ENCODE assay signal across 26 cellular contexts in genomic region chr14:75976838-75977237, GRCh38. TPM values are rescaled to one million over a fixed set of nuclear protein-coding genes. Genes with fewer than 3 reads are reported as not detected.
DNase-seq lines count a peak whose midpoint lies in the region; ATAC-seq and TF ChIP-seq lines count a peak whose summit lies in the region.
"Had no signal": no experiment of that assay in that cellular context is flagged by ENCODE, and none has a peak within 500 bp of the region (broad histone marks: within the 10 kb centered on the region; RNA-seq: fewer than 3 reads in every experiment).

No MANE protein-coding gene starts in this region.

- H3K9me3 Mint-ChIP-seq in GM23338: no peaks in the 10 kb centered on the region; the same call in 2 of the 3 replicates
- H3K9me3 Mint-ChIP-seq in activated T-helper 1 cell treated with anti-CD3 and anti-CD28 coated beads, Interleukin-12 subunit alpha, Interleukin-12 subunit beta, Interleukin-2, Interleukin-4 antibody, amounts not matched to agents 30 ng/mL and 10 ng/mL and 1 ng/mL, durations not matched to agents 14 hours and 24 hours and 36 hours: no peaks in the 10 kb centered on the region
- H3K9me3 Mint-ChIP-seq: neural crest cell had no signal

- peaks cover 13% of the 10 kb centered on the region for H3K27me3 Mint-ChIP-seq in GM23338 (ENCODE audit: insufficient read depth, low read depth, poor library complexity)
- no peaks in the 10 kb centered on the region for H3K27me3 Mint-ChIP-seq in activated T-helper 1 cell treated with anti-CD3 and anti-CD28 coated beads, Interleukin-12 subunit alpha, Interleukin-12 subunit beta, Interleukin-2, Interleukin-4 antibody, amounts not matched to agents 30 ng/mL and 10 ng/mL and 1 ng/mL, durations not matched to agents 14 hours and 24 hours and 36 hours (ENCODE audit: insufficient read depth)
- H3K27me3 Mint-ChIP-seq: activated naive CD8-positive, alpha-beta T cell had no signal

- H3K4me1 Mint-ChIP-seq in GM23338: peaks cover 49% of the 10 kb centered on the region
- peaks cover 34% of the 10 kb centered on the region for H3K4me1 Mint-ChIP-seq in activated T-helper 1 cell treated with anti-CD3 and anti-CD28 coated beads, Interleukin-12 subunit alpha, Interleukin-12 subunit beta, Interleukin-2, Interleukin-4 antibody, amounts not matched to agents 30 ng/mL and 10 ng/mL and 1 ng/mL, durations not matched to agents 14 hours and 24 hours and 36 hours (ENCODE audit: low read depth)

- H3K4me3 Mint-ChIP-seq in GM23338: peak overlapping the region; percentile 32; the same call in 2 of the 3 replicates
- no peak overlapping the region for H3K4me3 Mint-ChIP-seq in activated T-helper 1 cell treated with anti-CD3 and anti-CD28 coated beads, Interleukin-12 subunit alpha, Interleukin-12 subunit beta, Interleukin-2, Interleukin-4 antibody, amounts not matched to agents 30 ng/mL and 10 ng/mL and 1 ng/mL, durations not matched to agents 14 hours and 24 hours and 36 hours
- H3K4me3 Mint-ChIP-seq: activated naive CD8-positive, alpha-beta T cell; neural crest cell had no signal

- H3K4me2 ChIP-seq in GM23338: peak overlapping the region; percentile 46; the same call in 1 of the 2 replicates
- peak overlapping the region; percentile 91 for H3K4me2 ChIP-seq in hepatocyte

- H3F3A ChIP-seq in GM23338 (replicated peaks; ENCODE audit: low read depth): no peaks in the 10 kb centered on the region

- WGBS in hepatocyte (ENCODE audit: low lambda C conversion rate, missing lambda C conversion rate): 55% methylated on average over 4 of the region's 4 CpGs

- H3K36me3 Mint-ChIP-seq in GM23338 (ENCODE audit: low read depth): no peaks in the 10 kb centered on the region
- H3K36me3 Mint-ChIP-seq in activated T-helper 1 cell treated with anti-CD3 and anti-CD28 coated beads, Interleukin-12 subunit alpha, Interleukin-12 subunit beta, Interleukin-2, Interleukin-4 antibody, amounts not matched to agents 30 ng/mL and 10 ng/mL and 1 ng/mL, durations not matched to agents 14 hours and 24 hours and 36 hours (ENCODE audit: low read depth): no peaks in the 10 kb centered on the region
- H3K36me3 Mint-ChIP-seq: activated naive CD8-positive, alpha-beta T cell had no signal

- no peak for ATAC-seq in GM23338
- ATAC-seq: esophagus mucosa; gastroesophageal sphincter; HepG2; psoas muscle; stimulated activated naive CD8-positive, alpha-beta T cell treated with anti-CD3 and anti-CD28 coated beads, Interleukin-15, Interleukin-2, amounts not matched to agents 100 U/mL and 50 U/mL, for 24 hours had no signal

- H3K4me3 ChIP-seq in GM23338 (no peak overlapping the region), hepatocyte (no peak overlapping the region)
- H3K4me3 ChIP-seq: gastroesophageal sphincter, Peyer's patch, psoas muscle, skin epidermis, tibial artery had no signal

- no peak overlapping the region; the same call in 1 of the 2 replicates for H3K27ac Mint-ChIP-seq in GM23338
- H3K27ac Mint-ChIP-seq in activated T-helper 1 cell treated with anti-CD3 and anti-CD28 coated beads, Interleukin-12 subunit alpha, Interleukin-12 subunit beta, Interleukin-2, Interleukin-4 antibody, amounts not matched to agents 30 ng/mL and 10 ng/mL and 1 ng/mL, durations not matched to agents 14 hours and 24 hours and 36 hours: no peak overlapping the region
- H3K27ac Mint-ChIP-seq: activated naive CD8-positive, alpha-beta T cell had no signal

- H4K20me1 ChIP-seq in GM23338 (replicated peaks; ENCODE audit: insufficient read depth) (no peaks in the 10 kb centered on the region; the same call in 1 of the 2 replicates), hepatocyte (ENCODE audit: insufficient read depth, poor library complexity, severe bottlenecking) (no peaks in the 10 kb centered on the region)

- H3K9me2 ChIP-seq in GM23338 (ENCODE audit: insufficient read depth) (no peaks in the 10 kb centered on the region), hepatocyte (replicated peaks; ENCODE audit: insufficient read depth) (no peaks in the 10 kb centered on the region)

- DNase-seq in GM23338 (ENCODE audit: low spot score) (peak; percentile 29), OCI-M1 (lab: John Stamatoyannopoulos, UW) (peak; percentile 2), hepatocyte (ENCODE audit: low spot score) (no peak), superior temporal gyrus (ENCODE audit: extremely low spot score) (peak; percentile 45), NCI-H146 treated with DMSO at 0.1 percent for 48 hours (lab: John Stamatoyannopoulos, UW; ENCODE audit: unreplicated experiment) (no peak), mucosa of gallbladder (ENCODE audit: low spot score) (no peak)
- no peak for DNase-seq in activated T-helper 1 cell treated with anti-CD3 and anti-CD28 coated beads, Interleukin-12 subunit alpha, Interleukin-12 subunit beta, Interleukin-2, Interleukin-4 antibody, amounts not matched to agents 30 ng/mL and 10 ng/mL and 1 ng/mL, durations not matched to agents 14 hours and 24 hours and 36 hours (ENCODE audit: low spot score)
- DNase-seq: activated CD4-positive, CD25-positive, alpha-beta regulatory T cell treated with anti-CD3 and anti-CD28 coated beads, Interleukin-2, amount 50 U/mL, for 72 hours; activated CD8-positive, alpha-beta memory T cell treated with anti-CD3 and anti-CD28 coated beads for 24 hours; AML-193; Caco-2; cerebellar nuclear complex; DND-41; effector CD8-positive, alpha-beta T cell; NCI-H1417; Peyer's patch; psoas muscle; stimulated activated naive CD8-positive, alpha-beta T cell treated with anti-CD3 and anti-CD28 coated beads, Interleukin-15, Interleukin-2, amounts not matched to agents 100 U/mL and 50 U/mL, for 24 hours; T-helper 9 cell; tibial artery had no signal

- H2AFZ ChIP-seq in GM23338: 0 out of 2 replicates have a peak overlapping the region, but pooled peaks have one; percentile 14
- H2AFZ ChIP-seq in hepatocyte: no peak overlapping the region

- H3K27me3 ChIP-seq in GM23338 (ENCODE audit: insufficient read depth) (peaks cover 13% of the 10 kb centered on the region), hepatocyte (no peaks in the 10 kb centered on the region)
- H3K27me3 ChIP-seq: gastroesophageal sphincter, Peyer's patch, tibial artery had no signal

- H3K27ac ChIP-seq in GM23338 (ENCODE audit: low read depth) (no peak overlapping the region), hepatocyte (peak overlapping the region; percentile 14)
- H3K27ac ChIP-seq: Peyer's patch, psoas muscle had no signal

- H3K36me3 ChIP-seq in GM23338 (ENCODE audit: insufficient read depth) (no peaks in the 10 kb centered on the region), hepatocyte (replicated peaks; ENCODE audit: insufficient read depth, low read depth) (no peaks in the 10 kb centered on the region)
- H3K36me3 ChIP-seq: Peyer's patch had no signal

- H3K4me1 ChIP-seq in GM23338 (ENCODE audit: insufficient read depth) (peaks cover 35% of the 10 kb centered on the region), hepatocyte (ENCODE audit: insufficient read depth) (peaks cover 20% of the 10 kb centered on the region)

- intact Hi-C loops in activated T-helper 1 cell treated with anti-CD3 and anti-CD28 coated beads, Interleukin-12 subunit alpha, Interleukin-12 subunit beta, Interleukin-2, Interleukin-4 antibody, amounts not matched to agents 30 ng/mL and 10 ng/mL and 1 ng/mL, durations not matched to agents 14 hours and 24 hours and 36 hours (cut with micrococcal nuclease): no loop called here

- peak in 1 of 2 experiments; percentile 54; a peak in 2 of 4 replicates for TF ChIP-seq CTCF in GM23338 (conservative IDR thresholded peaks at IDR 0.05; ENCODE audit: low read depth in 2 of 2)
- TF ChIP-seq CTCF in hepatocyte (IDR thresholded peaks at IDR 0.05; ENCODE audit: poor library complexity): no peak

- H3K79me2 ChIP-seq in GM23338 (replicated peaks; ENCODE audit: insufficient read depth) (no peaks in the 10 kb centered on the region), hepatocyte (peaks cover 38% of the 10 kb centered on the region)

- no peaks in the 10 kb centered on the region for H3K9me3 ChIP-seq in hepatocyte (ENCODE audit: low read depth)
- H3K9me3 ChIP-seq: Caco-2, gastroesophageal sphincter, Peyer's patch, psoas muscle, tibial artery had no signal

TF ChIP-seq in GM23338, 12 proteins besides CTCF, POLR2A, EP300 and RAD21 (continues in another document):
- no peak for TF ChIP-seq POLR2AphosphoS5 (IDR thresholded peaks at IDR 0.05; ENCODE audit: low read depth)
- no peak for TF ChIP-seq EZH2phosphoT487 (IDR thresholded peaks at IDR 0.05; ENCODE audit: unreplicated experiment)
- no peak for TF ChIP-seq ZNF114 (CRISPR knock-in tag; IDR thresholded peaks at IDR 0.05)
- TF ChIP-seq JUNB (IDR thresholded peaks at IDR 0.05; ENCODE audit: unreplicated experiment): no peak
- TF ChIP-seq ETS1 (IDR thresholded peaks at IDR 0.05): no peak
- no peak for TF ChIP-seq EZH2 (IDR thresholded peaks at IDR 0.05; ENCODE audit: low read depth, unreplicated experiment)
- no peak for TF ChIP-seq STAT1 (IDR thresholded peaks at IDR 0.05; ENCODE audit: unreplicated experiment)
- TF ChIP-seq CREB1 (CRISPR knock-in tag; IDR thresholded peaks at IDR 0.05; ENCODE audit: low read depth): no peak

RNA-seq across cellular contexts. Expression of gene TGFB3, which starts 5.0 kb away (rescaled TPM):
- 0.17 and 0.35 TPM in 2 replicates for total RNA-seq in GM23338 (2014; rRNA removed; shearing (Covaris generic))
- polyA plus RNA-seq in GM23338 (2016; fragmentation: Nextera tagmentation; extraction: Ambion mirVana) (0.50 and 0.87 TPM in 2 replicates), hepatocyte (23.1 and 26.0 TPM in 2 replicates)
- total RNA-seq in hepatocyte (26.2 and 30.5 TPM in 2 replicates), mucosa of gallbladder (57.9 TPM)
- 2.2 and 3.0 TPM in 2 replicates for total RNA-seq in activated T-helper 1 cell treated with anti-CD3 and anti-CD28 coated beads, Interleukin-12 subunit alpha, Interleukin-12 subunit beta, Interleukin-2, Interleukin-4 antibody, amounts not matched to agents 30 ng/mL and 10 ng/mL and 1 ng/mL, durations not matched to agents 14 hours and 24 hours and 36 hours

RNA-seq across cellular contexts. Expression of gene IFT43, which starts 8.7 kb away (rescaled TPM):
- total RNA-seq in GM23338 (2014; rRNA removed; shearing (Covaris generic)): 17.5 and 21.5 TPM in 2 replicates
- polyA plus RNA-seq in GM23338 (2016; fragmentation: Nextera tagmentation; extraction: Ambion mirVana) (43.1 and 49.9 TPM in 2 replicates), hepatocyte (43.2 and 50.9 TPM in 2 replicates)
- total RNA-seq in hepatocyte (28.3 and 31.9 TPM in 2 replicates), mucosa of gallbladder (42.6 TPM)
- total RNA-seq in activated T-helper 1 cell treated with anti-CD3 and anti-CD28 coated beads, Interleukin-12 subunit alpha, Interleukin-12 subunit beta, Interleukin-2, Interleukin-4 antibody, amounts not matched to agents 30 ng/mL and 10 ng/mL and 1 ng/mL, durations not matched to agents 14 hours and 24 hours and 36 hours: 8.7 and 10.4 TPM in 2 replicates

Comparison
In these comparisons a context has a peak if more than half of its experiments do, and no peak if none do; other contexts are left out.
1. DNase-seq: peak in GM23338 (single experiment), OCI-M1 (single experiment) and superior temporal gyrus (single experiment); none in hepatocyte (single experiment), NCI-H146 treated with DMSO at 0.1 percent for 48 hours (single experiment), mucosa of gallbladder (single experiment) and activated T-helper 1 cell treated with anti-CD3 and anti-CD28 coated beads, Interleukin-12 subunit alpha, Interleukin-12 subunit beta, Interleukin-2, Interleukin-4 antibody, amounts not matched to agents 30 ng/mL and 10 ng/mL and 1 ng/mL, durations not matched to agents 14 hours and 24 hours and 36 hours (single experiment).